2 cellular contexts compared by ENCODE assay signal in genomic region chr2:169799555-169799954, GRCh38.
A peak's percentile ranks its signal among the peaks of the same experiment; 100 is the strongest.
TF ChIP-seq lines count a peak whose summit lies in the region.

No MANE protein-coding gene starts in this region.

TF ChIP-seq in GM12878, 131 proteins besides CTCF, POLR2A, EP300 and RAD21 (continues in another document):
- TF ChIP-seq SIX5 (IDR thresholded peaks at IDR 0.05; ENCODE audit: low read depth, low read length, severe bottlenecking) (peak; percentile 0), SUZ12 (IDR thresholded peaks at IDR 0.05; ENCODE audit: unreplicated experiment) (no peak), RB1 (IDR thresholded peaks at IDR 0.05; ENCODE audit: borderline replicate concordance) (no peak), CHD2 (IDR thresholded peaks at IDR 0.05; ENCODE audit: borderline replicate concordance, low read depth, low read length) (no peak), IRF3 (IDR thresholded peaks at IDR 0.05) (no peak), RAD51 (IDR thresholded peaks at IDR 0.05) (no peak), SIN3A (IDR thresholded peaks at IDR 0.05; ENCODE audit: low read depth, low read length) (no peak), ZBTB40 (IDR thresholded peaks at IDR 0.05; ENCODE audit: borderline replicate concordance) (no peak), HCFC1 (IDR thresholded peaks at IDR 0.05; ENCODE audit: low read length) (no peak), CBX5 (IDR thresholded peaks at IDR 0.05; ENCODE audit: low read depth) (no peak), ZBTB4 (CRISPR knock-in tag; IDR thresholded peaks at IDR 0.05) (no peak), POU2F2 (IDR thresholded peaks at IDR 0.05; ENCODE audit: borderline replicate concordance, low read depth, low read length) (0 out of 3 replicates have a peak, but pooled peaks have one; percentile 23), EZH2 (IDR thresholded peaks at IDR 0.05; ENCODE audit: borderline replicate concordance, control insufficient read depth, low read depth, low read length) (no peak), ZNF217 (IDR thresholded peaks at IDR 0.05) (no peak), NFYA (IDR thresholded peaks at IDR 0.05; ENCODE audit: borderline replicate concordance, low read depth, low read length) (no peak), MTA3 (IDR thresholded peaks at IDR 0.05; ENCODE audit: borderline replicate concordance, low read length) (no peak; the same call in 1 of the 2 replicates), JUNB (IDR thresholded peaks at IDR 0.05) (no peak), SPI1 (IDR thresholded peaks at IDR 0.05; ENCODE audit: borderline replicate concordance, insufficient read depth, low read depth, low read length) (no peak), MEF2B (IDR thresholded peaks at IDR 0.05; ENCODE audit: partially characterized antibody, poor library complexity, severe bottlenecking) (no peak), FOXM1 (IDR thresholded peaks at IDR 0.05; ENCODE audit: low read depth, low read length) (no peak), E2F4 (IDR thresholded peaks at IDR 0.05; ENCODE audit: low read depth, low read length) (no peak), ETV6 (conservative IDR thresholded peaks at IDR 0.05 in 1 of 2, IDR thresholded peaks at IDR 0.05 in 1 of 2; ENCODE audit: borderline replicate concordance in 1 of 2, low read depth in 1 of 2) (0 out of 4 replicates have a peak, but pooled peaks of 1 of the 2 experiments have one; percentile 24), PML (IDR thresholded peaks at IDR 0.05; ENCODE audit: low read length) (no peak)

TF ChIP-seq in liver, 16 proteins besides CTCF, POLR2A, EP300 and RAD21:
- no peak for TF ChIP-seq ATF3 (IDR thresholded peaks at IDR 0.05)
- no peak for TF ChIP-seq SP1 (IDR thresholded peaks at IDR 0.05)
- no peak for TF ChIP-seq HNF4A (conservative IDR thresholded peaks at IDR 0.05)
- no peak for TF ChIP-seq EGR1 (IDR thresholded peaks at IDR 0.05; ENCODE audit: low read depth in 2 of 2)
- no peak for TF ChIP-seq GABPA (IDR thresholded peaks at IDR 0.05 in 1 of 2, conservative IDR thresholded peaks at IDR 0.05 in 1 of 2)
- TF ChIP-seq ZBTB33 (IDR thresholded peaks at IDR 0.05), result no peak
- no peak for TF ChIP-seq NR2F2 (IDR thresholded peaks at IDR 0.05)
- no peak for TF ChIP-seq FOXA2 (IDR thresholded peaks at IDR 0.05)
- no peak for TF ChIP-seq FOXA1 (IDR thresholded peaks at IDR 0.05)
- TF ChIP-seq RXRA (IDR thresholded peaks at IDR 0.05), result no peak
- no peak for TF ChIP-seq YY1 (IDR thresholded peaks at IDR 0.05)
- TF ChIP-seq JUND (IDR thresholded peaks at IDR 0.05), result no peak
- no peak for TF ChIP-seq REST (IDR thresholded peaks at IDR 0.05)
- TF ChIP-seq MAX (IDR thresholded peaks at IDR 0.05), result no peak
- TF ChIP-seq HNF4G (IDR thresholded peaks at IDR 0.05), result no peak
- TF ChIP-seq TAF1 (conservative IDR thresholded peaks at IDR 0.05), result no peak
